ENCODE assay signal across 8 cellular contexts in the genomic region with DNA sequence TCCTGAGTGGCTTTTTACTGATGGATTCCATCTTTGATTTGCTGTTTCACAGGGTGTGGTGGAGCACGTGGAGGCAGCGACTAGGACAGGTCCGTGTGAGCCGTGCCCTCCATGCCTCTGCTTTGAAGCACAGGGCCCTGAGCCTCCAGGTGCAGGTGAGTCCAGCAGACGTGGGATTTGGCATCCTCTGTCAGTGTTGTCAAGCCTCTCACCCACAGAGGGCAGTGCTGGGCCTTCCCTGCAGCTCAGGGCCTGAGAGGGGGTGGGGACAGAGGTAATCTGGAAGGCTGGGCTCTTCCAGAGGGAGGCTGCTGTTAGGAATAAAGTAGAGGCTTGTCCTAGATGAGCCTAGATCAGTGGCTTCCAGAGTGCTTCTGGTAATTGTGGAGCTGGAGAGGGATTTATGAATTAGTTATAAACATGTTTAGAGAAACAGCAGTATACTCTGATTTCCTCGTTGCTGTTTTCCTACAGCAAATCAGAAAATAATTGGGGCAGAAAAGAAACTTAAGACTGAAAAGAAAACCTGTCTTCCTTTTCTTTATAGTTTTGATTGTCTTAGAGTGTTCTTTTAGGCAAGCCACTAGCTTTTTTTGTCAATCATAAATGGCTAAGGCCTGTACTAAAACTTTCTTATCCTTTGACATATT.
A peak's percentile ranks its signal among the peaks of the same experiment; 100 is the strongest.
DNase-seq lines count a peak whose midpoint lies in the region; ATAC-seq and TF ChIP-seq lines count a peak whose summit lies in the region.

No MANE protein-coding gene starts in this region.

- DNase-seq in CD14-positive monocyte (ENCODE audit: low spot score): no peak
- DNase-seq in NCI-H82 (lab: John Stamatoyannopoulos, UW): peak; percentile 93
- DNase-seq in activated T-cell treated with anti-CD3 and anti-CD28 coated beads for 24 hours (ENCODE audit: low read depth): peak; percentile 36
- peak; percentile 19 for DNase-seq in naive B cell
- DNase-seq in stromal cell of bone marrow (ENCODE audit: low read depth): peak; percentile 58

- ATAC-seq in HG03354 (IDR thresholded peaks at IDR 0.05; ENCODE audit: poor library complexity, severe bottlenecking, unreplicated experiment) (peak; percentile 46), esophagus mucosa (peak; percentile 93), naive B cell (ENCODE audit: low read depth in 2 of 2) (peak; percentile 65 to 68), HG03439 (IDR thresholded peaks at IDR 0.05; ENCODE audit: unreplicated experiment) (no peak)

- H3K27me3 Mint-ChIP-seq in CD14-positive monocyte (ENCODE audit: low read depth in 3 of 3): peaks cover 0 to 1% (median 0%) of the 10 kb centered on the region in 3 donors
- no peaks in the 10 kb centered on the region for H3K27me3 Mint-ChIP-seq in naive B cell

- peak overlapping the region in 2 of 7 donors; percentile 25 to 32 for H3K27ac Mint-ChIP-seq in CD14-positive monocyte
- H3K27ac Mint-ChIP-seq in naive B cell: no peak overlapping the region

- peaks cover 18 to 23% of the 10 kb centered on the region in 2 donors for H3K36me3 Mint-ChIP-seq in CD14-positive monocyte
- H3K36me3 Mint-ChIP-seq in naive B cell: no peaks in the 10 kb centered on the region

- TF ChIP-seq CTCF in CD14-positive monocyte (IDR thresholded peaks at IDR 0.05): peak; percentile 56

- H3K4me1 Mint-ChIP-seq in CD14-positive monocyte (no peaks in the 10 kb centered on the region), naive B cell (peaks cover 0 to 11% (median 0%) of the 10 kb centered on the region in 3 donors)

- H3K4me3 Mint-ChIP-seq in CD14-positive monocyte: no peak overlapping the region
- H3K4me3 Mint-ChIP-seq in naive B cell: no peak overlapping the region

- intact Hi-C loops in CD14-positive monocyte (cut with micrococcal nuclease): loop anchor here in 1 of 2 donors (2.0 kb wide), 1 partner anchor 73 kb away; no protein-coding TSS in a partner anchor

- H3K9me3 Mint-ChIP-seq in CD14-positive monocyte: no peaks in the 10 kb centered on the region
- no peaks in the 10 kb centered on the region for H3K9me3 Mint-ChIP-seq in naive B cell
